In the genomic region with DNA sequence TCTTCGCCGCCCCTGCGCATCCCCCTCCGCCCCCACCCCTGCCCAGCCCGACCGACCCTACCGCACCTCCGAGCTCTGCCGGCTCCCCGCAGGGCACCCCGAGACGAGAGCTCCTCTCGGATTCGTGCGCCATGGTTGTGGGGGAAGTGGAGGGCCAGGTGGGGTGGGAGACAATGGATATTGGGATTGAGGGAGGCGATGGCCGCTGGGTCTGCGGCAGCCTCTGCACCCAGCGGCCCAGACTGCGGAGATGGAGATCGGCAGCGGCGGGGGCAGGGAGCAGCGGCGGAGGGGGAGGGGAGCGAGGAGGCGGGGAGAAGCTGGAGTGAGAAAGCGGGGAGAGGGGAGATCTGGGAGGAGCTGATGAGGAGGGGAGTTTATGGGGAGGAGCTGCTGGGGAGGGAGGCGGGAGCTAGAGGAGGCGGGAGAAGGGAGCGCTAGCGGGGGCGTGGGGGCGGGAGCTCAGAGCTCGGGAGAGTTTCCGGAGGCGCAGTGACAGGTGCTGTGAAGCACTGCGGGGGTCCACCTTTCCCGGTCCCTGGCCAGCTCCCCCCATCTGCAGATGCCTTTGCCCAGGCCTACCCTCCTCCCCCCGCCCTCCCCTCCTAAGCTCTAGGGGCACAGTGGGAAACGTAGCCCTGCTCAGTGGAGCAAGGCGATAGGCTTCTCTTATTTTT, we compare ENCODE assay signal across 8 cellular contexts. TPM values are rescaled to one million over a fixed set of nuclear protein-coding genes. Genes with fewer than 3 reads are reported as not detected.
DNase-seq lines count a peak whose midpoint lies in the region; ATAC-seq and TF ChIP-seq lines count a peak whose summit lies in the region.

TSS of gene SALL2 (minus strand) at position 352 of the 677 bp plus-strand sequence. CDS start at position 133, 219 bp downstream.

- no peaks in the 10 kb centered on the region for H3K9me3 ChIP-seq in colonic mucosa

- H3K27me3 ChIP-seq in colonic mucosa, result no peaks in the 10 kb centered on the region

- H3K36me3 ChIP-seq in colonic mucosa, result no peaks in the 10 kb centered on the region

- peak within 1 kb of the TSS; percentile 35 to 73 for H3K9ac ChIP-seq in colonic mucosa (ENCODE audit: low read depth in 2 of 2, low read length in 2 of 2)

- H3K27ac ChIP-seq in colonic mucosa, result no peak within 1 kb of the TSS

- peak; percentile 49 for ATAC-seq in GM18909 (IDR thresholded peaks at IDR 0.05; ENCODE audit: poor library complexity, unreplicated experiment)
- no peak for ATAC-seq in GM19328 (IDR thresholded peaks at IDR 0.05; ENCODE audit: unreplicated experiment)

- intact Hi-C loops in colonic mucosa (cut with DNase I), result no loop called here

- DNase-seq in NCI-H2081 (lab: John Stamatoyannopoulos, UW) (peak; percentile 93 to 94), colonic mucosa (peak; percentile 67), left kidney (ENCODE audit: low read depth, low spot score) (peak; percentile 98), RPMI8226 (no peak)
- DNase-seq in activated CD4-positive, alpha-beta T cell treated with anti-CD3 and anti-CD28 coated beads for 48 hours, result peak; percentile 77
- peak; percentile 68 for DNase-seq in stimulated activated CD4-positive, alpha-beta T cell treated with anti-CD3 and anti-CD28 coated beads, Interleukin-1b, Interleukin-23, amount 100 ng/mL, for 48 hours

- peak within 1 kb of the TSS; percentile 45 for H3K4me3 ChIP-seq in colonic mucosa

- no peak for TF ChIP-seq CTCF in colonic mucosa (IDR thresholded peaks at IDR 0.05)

- H3K4me1 ChIP-seq in colonic mucosa, result no peaks in the 10 kb centered on the region

RNA-seq across cellular contexts. Expression of gene SALL2, which starts in this region (rescaled TPM):
- total RNA-seq in colonic mucosa, result 1 to 10 TPM; 1.7 to 2.4 TPM
